1 cellular context compared by ENCODE assay signal in the genomic region with DNA sequence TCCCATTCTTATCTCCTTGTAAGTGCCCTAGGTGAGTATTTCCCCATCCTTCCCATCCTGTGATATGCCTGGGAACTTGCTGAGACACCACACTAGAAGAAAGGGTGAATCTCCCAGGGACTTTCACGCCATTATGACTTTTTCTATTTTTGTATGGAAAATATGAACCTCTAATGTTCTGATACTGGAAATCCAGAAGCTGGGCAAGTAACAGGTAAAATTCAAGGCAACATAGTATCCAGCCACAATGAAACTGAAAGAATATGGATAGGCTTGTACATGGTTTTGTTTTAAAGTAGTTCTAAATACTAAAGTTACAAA.
TF ChIP-seq lines count a peak whose summit lies in the region.

No MANE protein-coding gene starts in this region.

TF ChIP-seq in K562, 482 proteins besides CTCF, POLR2A, EP300 and RAD21 (continued from another document):
- no peak for TF ChIP-seq NKRF (IDR thresholded peaks at IDR 0.05; ENCODE audit: borderline replicate concordance)
TF ChIP-seq in K562: peak in this region for 0.
